ENCODE assay signal across 15 cellular contexts in genomic region chr2:204705243-204705971, GRCh38.
DNase-seq lines count a peak whose midpoint lies in the region; ATAC-seq, FAIRE-seq and TF ChIP-seq lines count a peak whose summit lies in the region.
"Had no signal": no experiment of that assay in that cellular context is flagged by ENCODE, and none has a peak within 500 bp of the region (broad histone marks: within the 10 kb centered on the region; RNA-seq: fewer than 3 reads in every experiment).

No MANE protein-coding gene starts in this region.

- no peak overlapping the region for H2AK5ac ChIP-seq in mesenchymal stem cell (ENCODE audit: low read length, severe bottlenecking)

- no peak overlapping the region for H3K14ac ChIP-seq in mesenchymal stem cell (ENCODE audit: low read length in 2 of 2)

- H2BK5ac ChIP-seq in mesenchymal stem cell (ENCODE audit: low read depth, low read length, poor library complexity, severe bottlenecking) = no peak overlapping the region

- H3K4me3 ChIP-seq in bronchial epithelial cell (ENCODE audit: low read depth, low read length) (no peak overlapping the region), mesenchymal stem cell (ENCODE audit: insufficient read depth in 1 of 2, low read depth in 1 of 2, low read length in 2 of 2) (no peak overlapping the region)

- H3K79me1 ChIP-seq in mesenchymal stem cell (replicated peaks; ENCODE audit: low read length, poor library complexity, severe bottlenecking) = peaks cover 4% of the 10 kb centered on the region

- no peak overlapping the region for H3K23ac ChIP-seq in mesenchymal stem cell (ENCODE audit: low read length in 2 of 2)

- no peak overlapping the region for H2AFZ ChIP-seq in mesenchymal stem cell (ENCODE audit: low read depth, low read length)

- no peaks in the 10 kb centered on the region for H3K4me1 ChIP-seq in mesenchymal stem cell (ENCODE audit: control insufficient read depth, insufficient read depth, low read depth, low read length)

- H3K36me3 ChIP-seq in bronchial epithelial cell (ENCODE audit: control insufficient read depth, insufficient read depth, low read length) = no peaks in the 10 kb centered on the region
- H3K36me3 ChIP-seq in mesenchymal stem cell (ENCODE audit: control insufficient read depth in 1 of 2, insufficient read depth in 2 of 2, low read depth in 1 of 2, low read length in 2 of 2) = no peaks in the 10 kb centered on the region

- H2BK15ac ChIP-seq in mesenchymal stem cell (ENCODE audit: low read depth, poor library complexity, severe bottlenecking) = no peak overlapping the region

- no peaks in the 10 kb centered on the region for H3K9me3 ChIP-seq in mesenchymal stem cell (ENCODE audit: control insufficient read depth, low read length)

- 83% methylated on average over 1 of the region's 4 CpGs for WGBS in mesenchymal stem cell

- no peak for FAIRE-seq in bronchial epithelial cell (lab: Jason Lieb, UNC)
- FAIRE-seq: TTC549 had no signal

- TF ChIP-seq CTCF in bronchial epithelial cell (IDR thresholded peaks at IDR 0.05; ENCODE audit: insufficient read depth, low read length, severe bottlenecking) = no peak

- H4K91ac ChIP-seq in mesenchymal stem cell (ENCODE audit: low read length) = no peak overlapping the region

- H3K4me2 ChIP-seq in mesenchymal stem cell (ENCODE audit: low read length, poor library complexity, severe bottlenecking) = no peak overlapping the region

- ATAC-seq in GM21528 (IDR thresholded peaks at IDR 0.05; ENCODE audit: low FRiP score, unreplicated experiment) = no peak
- ATAC-seq: activated T-helper 17 cell treated with anti-CD3 and anti-CD28 coated beads, Interleukin-2, amount 50 U/mL, for 72 hours had no signal

- H4K8ac ChIP-seq in mesenchymal stem cell (ENCODE audit: low read length) = no peak overlapping the region

- H2BK12ac ChIP-seq in mesenchymal stem cell (ENCODE audit: low read length in 2 of 2) = no peak overlapping the region

- H3K27me3 ChIP-seq in bronchial epithelial cell (ENCODE audit: control insufficient read depth, insufficient read depth, low read length) (no peaks in the 10 kb centered on the region), mesenchymal stem cell (ENCODE audit: control insufficient read depth in 1 of 2, insufficient read depth in 1 of 2, low read length in 2 of 2) (no peaks in the 10 kb centered on the region)

- DNase-seq in Daoy (ENCODE audit: low read depth) (peak; percentile 43), NCI-H2107 treated with DMSO at 0.1 percent for 48 hours (lab: John Stamatoyannopoulos, UW; ENCODE audit: unreplicated experiment) (peak; percentile 77), bronchial epithelial cell (ENCODE audit: low read depth) (peak; percentile 65), mesenchymal stem cell (peak; percentile 66), DMS114 treated with DMSO at 0.1 percent for 48 hours (lab: John Stamatoyannopoulos, UW; ENCODE audit: unreplicated experiment) (no peak), pons (ENCODE audit: low spot score) (no peak), NCI-H2081 treated with DMSO at 0.1 percent for 48 hours (lab: John Stamatoyannopoulos, UW) (no peak)
- DNase-seq: activated CD4-positive, alpha-beta memory T cell treated with anti-CD3 and anti-CD28 coated beads for 36 hours; aorta; DMS 273 treated with DMSO at 0.1 percent for 48 hours; NCI-H1694 treated with DMSO at 0.1 percent for 48 hours; occipital lobe had no signal

- H2BK120ac ChIP-seq in mesenchymal stem cell (ENCODE audit: low read depth, low read length) = no peak overlapping the region

- no peak overlapping the region for H3K4ac ChIP-seq in mesenchymal stem cell (ENCODE audit: low read depth in 1 of 2, low read length in 2 of 2)

- no peak overlapping the region for H3K27ac ChIP-seq in mesenchymal stem cell (ENCODE audit: low read length, poor library complexity, severe bottlenecking)

- H3K9ac ChIP-seq in mesenchymal stem cell (ENCODE audit: low read length) = no peak overlapping the region

- H3K18ac ChIP-seq in mesenchymal stem cell (ENCODE audit: low read depth in 1 of 2, low read length in 2 of 2) = no peak overlapping the region

Comparison
In these comparisons a context has a peak if more than half of its experiments do, and no peak if none do; other contexts are left out.
1. DNase-seq: peak in Daoy (single experiment), NCI-H2107 treated with DMSO at 0.1 percent for 48 hours (single experiment), bronchial epithelial cell (single experiment) and mesenchymal stem cell (single experiment); none in DMS114 treated with DMSO at 0.1 percent for 48 hours (single experiment), pons (single experiment) and NCI-H2081 treated with DMSO at 0.1 percent for 48 hours (single experiment).